ENCODE assay signal across 1 cellular context in genomic region chr19:19461306-19461670, GRCh38.
TF ChIP-seq lines count a peak whose summit lies in the region.

No MANE protein-coding gene starts in this region.

TF ChIP-seq in K562, 482 proteins besides CTCF, POLR2A, EP300 and RAD21:
- no peak for TF ChIP-seq ELF4 (CRISPR knock-in tag; IDR thresholded peaks at IDR 0.05)
- no peak for TF ChIP-seq ZNF407 (IDR thresholded peaks at IDR 0.05; ENCODE audit: low read depth)
- TF ChIP-seq HNRNPK (IDR thresholded peaks at IDR 0.05; ENCODE audit: low read depth, low read length, poor library complexity, severe bottlenecking): no peak
- no peak for TF ChIP-seq RBM22 (IDR thresholded peaks at IDR 0.05; ENCODE audit: low read depth, low read length, poor library complexity, severe bottlenecking)
- no peak for TF ChIP-seq HDAC6 (IDR thresholded peaks at IDR 0.05; ENCODE audit: low read depth, low read length)
- TF ChIP-seq JUN (IDR thresholded peaks at IDR 0.05; ENCODE audit: borderline replicate concordance, low read depth, low read length): no peak
- no peak for TF ChIP-seq JUN (CRISPR knock-in tag; IDR thresholded peaks at IDR 0.05; ENCODE audit: borderline replicate concordance)
- no peak for TF ChIP-seq RFX1 (IDR thresholded peaks at IDR 0.05)
- no peak for TF ChIP-seq SIN3B (IDR thresholded peaks at IDR 0.05; ENCODE audit: low read depth)
- TF ChIP-seq CHAMP1 (IDR thresholded peaks at IDR 0.05): no peak
- TF ChIP-seq ZNF551 (CRISPR knock-in tag; IDR thresholded peaks at IDR 0.05): no peak
- TF ChIP-seq MTA1 (IDR thresholded peaks at IDR 0.05; ENCODE audit: borderline replicate concordance): no peak
- TF ChIP-seq KAT7 (CRISPR knock-in tag; IDR thresholded peaks at IDR 0.05; ENCODE audit: borderline replicate concordance): no peak
- TF ChIP-seq TEAD2 (tag; IDR thresholded peaks at IDR 0.05): no peak
- TF ChIP-seq NFE2 (IDR thresholded peaks at IDR 0.05; ENCODE audit: low read depth): no peak
- TF ChIP-seq FOXK2 (conservative IDR thresholded peaks at IDR 0.05 in 1 of 2, IDR thresholded peaks at IDR 0.05 in 1 of 2; ENCODE audit: low read depth in 2 of 2): no peak
- no peak for TF ChIP-seq BCLAF1 (IDR thresholded peaks at IDR 0.05; ENCODE audit: borderline replicate concordance in 1 of 2, control insufficient read depth in 1 of 2, low read depth in 2 of 2, low read length in 1 of 2)
